Comparison of ENCODE assay signal across 8 cellular contexts in genomic region chrX:56802921-56803848, GRCh38.
DNase-seq lines count a peak whose midpoint lies in the region; ATAC-seq and TF ChIP-seq lines count a peak whose summit lies in the region.

No MANE protein-coding gene starts in this region.

- peak; percentile 35 for TF ChIP-seq CTCF in 22Rv1 (IDR thresholded peaks at IDR 0.05)

- no peaks in the 10 kb centered on the region for H3K9me3 ChIP-seq in naive thymus-derived CD4-positive, alpha-beta T cell (ENCODE audit: control insufficient read depth in 2 of 3, low read length in 3 of 3)

- peaks cover 21 to 26% of the 10 kb centered on the region in 2 donors for H3K4me1 ChIP-seq in naive thymus-derived CD4-positive, alpha-beta T cell (ENCODE audit: control insufficient read depth in 2 of 2, insufficient read depth in 2 of 2, low read length in 2 of 2)

- TF ChIP-seq POLR2A in erythroblast (IDR thresholded peaks at IDR 0.05; ENCODE audit: low read length) = no peak

- intact Hi-C loops in naive thymus-derived CD4-positive, alpha-beta T cell (cut with micrococcal nuclease) = loop anchor here (1.0 to 10.0 kb wide), 5 partner anchors 175 to 1222 kb away; partner anchors contain the start of gene ZXDB (in 1 of the 2)

- POLR2A ChIA-PET in naive thymus-derived CD4-positive, alpha-beta T cell (lab: Charles Lee) = no interaction called here

- DNase-seq in NCI-H748 treated with DMSO at 0.1 percent for 48 hours (lab: John Stamatoyannopoulos, UW) (peak; percentile 31), erythroblast (lab: John Stamatoyannopoulos, UW) (peak; percentile 70 to 77), substantia nigra (lab: John Stamatoyannopoulos, UW) (peak in 48 of 49 donors; percentile 3 to 90 (median 66))
- peak; percentile 87 for DNase-seq in activated T-cell treated with anti-CD3 and anti-CD28 coated beads, Interleukin-2, amount 50 U/mL, for 24 hours
- peak; percentile 22 to 84 (median 61) for DNase-seq in naive thymus-derived CD4-positive, alpha-beta T cell

- H3K36me3 Mint-ChIP-seq in activated T-cell treated with anti-CD3 and anti-CD28 coated beads, Interleukin-2, amount 50 U/mL, for 24 hours (ENCODE audit: low read depth) = peaks cover 11% of the 10 kb centered on the region
- H3K36me3 Mint-ChIP-seq in naive thymus-derived CD4-positive, alpha-beta T cell = peaks cover 0 to 5% (median 0%) of the 10 kb centered on the region in 5 donors

- H3K27ac ChIP-seq in 22Rv1 (no peak overlapping the region), substantia nigra (ENCODE audit: low read depth, low read length, poor library complexity, severe bottlenecking) (peak overlapping the region; percentile 84)
- peak overlapping the region; percentile 52 for H3K27ac ChIP-seq in naive thymus-derived CD4-positive, alpha-beta T cell (ENCODE audit: low read depth, low read length)

- H3K27ac Mint-ChIP-seq in activated T-cell treated with anti-CD3 and anti-CD28 coated beads, Interleukin-2, amount 50 U/mL, for 24 hours = peak overlapping the region; percentile 81
- peak overlapping the region; percentile 18 to 96 (median 73) for H3K27ac Mint-ChIP-seq in naive thymus-derived CD4-positive, alpha-beta T cell

- H3K4me1 Mint-ChIP-seq in activated T-cell treated with anti-CD3 and anti-CD28 coated beads, Interleukin-2, amount 50 U/mL, for 24 hours (ENCODE audit: low read depth) = peaks cover 48% of the 10 kb centered on the region
- H3K4me1 Mint-ChIP-seq in naive thymus-derived CD4-positive, alpha-beta T cell = peaks cover 27 to 64% (median 44%) of the 10 kb centered on the region in 7 donors

- H3K27me3 Mint-ChIP-seq in activated T-cell treated with anti-CD3 and anti-CD28 coated beads, Interleukin-2, amount 50 U/mL, for 24 hours = peaks cover 4% of the 10 kb centered on the region
- no peaks in the 10 kb centered on the region for H3K27me3 Mint-ChIP-seq in naive thymus-derived CD4-positive, alpha-beta T cell

- peak overlapping the region; percentile 84 for H3K4me3 Mint-ChIP-seq in activated T-cell treated with anti-CD3 and anti-CD28 coated beads, Interleukin-2, amount 50 U/mL, for 24 hours
- H3K4me3 Mint-ChIP-seq in naive thymus-derived CD4-positive, alpha-beta T cell = peak overlapping the region in 8 of 10 donors; percentile 21 to 97 (median 92)

- CTCF ChIA-PET in naive thymus-derived CD4-positive, alpha-beta T cell (lab: Charles Lee) = interaction anchor here (0.7 kb wide), 1 partner anchor 176 kb away, joined by 3 read pairs; no protein-coding TSS in a partner anchor

- peaks cover 0 to 3% (median 2%) of the 10 kb centered on the region in 3 experiments for H3K36me3 ChIP-seq in naive thymus-derived CD4-positive, alpha-beta T cell (ENCODE audit: control insufficient read depth in 2 of 3, insufficient read depth in 3 of 3, low read length in 3 of 3)

- no peaks in the 10 kb centered on the region for H3K27me3 ChIP-seq in naive thymus-derived CD4-positive, alpha-beta T cell (ENCODE audit: control insufficient read depth in 2 of 2, insufficient read depth in 2 of 2, low read length in 2 of 2)

- ATAC-seq in GM19467 (IDR thresholded peaks at IDR 0.05; ENCODE audit: unreplicated experiment) = peak; percentile 46
- no peak for ATAC-seq in naive thymus-derived CD4-positive, alpha-beta T cell
- ATAC-seq in HG02938 (IDR thresholded peaks at IDR 0.05; ENCODE audit: unreplicated experiment) = no peak

- H3K9me3 Mint-ChIP-seq in activated T-cell treated with anti-CD3 and anti-CD28 coated beads, Interleukin-2, amount 50 U/mL, for 24 hours = no peaks in the 10 kb centered on the region
- no peaks in the 10 kb centered on the region for H3K9me3 Mint-ChIP-seq in naive thymus-derived CD4-positive, alpha-beta T cell

- H3K4me3 ChIP-seq in naive thymus-derived CD4-positive, alpha-beta T cell (ENCODE audit: low read length) = no peak overlapping the region

Comparison
In these comparisons a context has a peak if more than half of its experiments do, and no peak if none do; other contexts are left out.
1. DNase-seq: peak in every context shown above with its lines; median percentile 87 in activated T-cell treated with anti-CD3 and anti-CD28 coated beads, Interleukin-2, amount 50 U/mL, for 24 hours; 74 in erythroblast; 66 in substantia nigra; 61 in naive thymus-derived CD4-positive, alpha-beta T cell; 31 in NCI-H748 treated with DMSO at 0.1 percent for 48 hours.